Comparison of ENCODE assay signal across 26 cellular contexts in genomic region chr15:44148580-44148979, GRCh38.
"Had no signal": no experiment of that assay in that cellular context is flagged by ENCODE, and none has a peak within 500 bp of the region (broad histone marks: within the 10 kb centered on the region; RNA-seq: fewer than 3 reads in every experiment).

No MANE protein-coding gene starts in this region.

- H3K27me3 ChIP-seq: testis, thyroid gland, tibial artery, tibial nerve, transverse colon, upper lobe of left lung, uterus, vagina had no signal

- H3K4me3 ChIP-seq: stomach, suprapubic skin, testis, thoracic aorta, thyroid gland, tibial artery, tibial nerve, transverse colon, upper lobe of left lung, upper lobe of right lung, uterus, vagina had no signal

- DNase-seq: stimulated activated CD4-positive, alpha-beta T cell treated with anti-CD3 and anti-CD28 coated beads, Interleukin-2, amount 100 ng/mL, for 48 hours; stimulated activated CD4-positive, alpha-beta T cell treated with anti-CD3 and anti-CD28 coated beads, Interleukin-4, amount 100 ng/mL, for 1 hour; stimulated activated CD4-positive, alpha-beta T cell treated with anti-CD3 and anti-CD28 coated beads, Interleukin-4, amount 100 ng/mL, for 24 hours; stimulated activated CD4-positive, alpha-beta T cell treated with anti-CD3 and anti-CD28 coated beads, Interleukin-4, amount 100 ng/mL, for 4 hours; stimulated activated CD8-positive, alpha-beta memory T cell treated with anti-CD3 and anti-CD28 coated beads, Interleukin-4, amount 100 ng/mL, for 48 hours; stimulated activated naive B cell treated with anti-CD40 and anti-IgM and Interleukin-4, amounts not matched to agents 10 μg/mL and 1 μg/mL and 100 μg/mL, for 72 hours; stimulated activated naive CD4-positive, alpha-beta T cell; stimulated activated naive CD4-positive, alpha-beta T cell treated with Interleukin-2 at 50 U/mL for 16 hours; stimulated activated naive CD8-positive, alpha-beta T cell treated with anti-CD3 and anti-CD28 coated beads, Interleukin-15, amount 100 ng/mL, for 72 hours; stimulated activated naive CD8-positive, alpha-beta T cell treated with anti-CD3 and anti-CD28 coated beads, Interleukin-15, Interleukin-2, amounts not matched to agents 100 U/mL and 50 U/mL, for 24 hours; stomach; substantia nigra; testis; thyroid gland; tibial artery; transverse colon; trophoblast cell; upper lobe of right lung; uterus had no signal

- H3K4me1 ChIP-seq: suprapubic skin, thyroid gland, tibial artery, transverse colon, upper lobe of left lung, upper lobe of right lung, uterus, vagina had no signal

- H3K27ac ChIP-seq: stomach, suprapubic skin, testis, thoracic aorta, thyroid gland, tibial artery, tibial nerve, transverse colon, upper lobe of left lung, upper lobe of right lung, uterus, vagina had no signal

- H3K9me3 ChIP-seq: stomach, suprapubic skin, testis, thoracic aorta, thyroid gland, tibial artery, tibial nerve, transverse colon, upper lobe of left lung, upper lobe of right lung, uterus, vagina had no signal

- H3K36me3 ChIP-seq: stomach, suprapubic skin, thoracic aorta, thyroid gland, tibial artery, tibial nerve, transverse colon, upper lobe of left lung, upper lobe of right lung, uterus, vagina had no signal

- ATAC-seq: stimulated activated effector memory CD8-positive, alpha-beta T cell treated with anti-CD3 and anti-CD28 coated beads, Interleukin-12 subunit alpha, Interleukin-12 subunit beta, amount 100 ng/mL, for 72 hours; stimulated activated memory B cell treated with anti-CD40 and anti-IgM and Interleukin-4, amounts not matched to agents 10 μg/mL and 1 μg/mL and 100 μg/mL, for 72 hours; stimulated activated naive B cell treated with anti-CD40 and anti-IgM and Interleukin-4, amounts not matched to agents 10 μg/mL and 1 μg/mL and 100 μg/mL, for 72 hours; stimulated activated naive CD8-positive, alpha-beta T cell treated with anti-CD3 and anti-CD28 coated beads, Interleukin-15, amount 100 ng/mL, for 72 hours; stimulated activated naive CD8-positive, alpha-beta T cell treated with anti-CD3 and anti-CD28 coated beads, Interleukin-15, Interleukin-2, amounts not matched to agents 100 U/mL and 50 U/mL, for 24 hours; upper lobe of right lung had no signal
